ENCODE assay signal across 1 cellular context in the genomic region with DNA sequence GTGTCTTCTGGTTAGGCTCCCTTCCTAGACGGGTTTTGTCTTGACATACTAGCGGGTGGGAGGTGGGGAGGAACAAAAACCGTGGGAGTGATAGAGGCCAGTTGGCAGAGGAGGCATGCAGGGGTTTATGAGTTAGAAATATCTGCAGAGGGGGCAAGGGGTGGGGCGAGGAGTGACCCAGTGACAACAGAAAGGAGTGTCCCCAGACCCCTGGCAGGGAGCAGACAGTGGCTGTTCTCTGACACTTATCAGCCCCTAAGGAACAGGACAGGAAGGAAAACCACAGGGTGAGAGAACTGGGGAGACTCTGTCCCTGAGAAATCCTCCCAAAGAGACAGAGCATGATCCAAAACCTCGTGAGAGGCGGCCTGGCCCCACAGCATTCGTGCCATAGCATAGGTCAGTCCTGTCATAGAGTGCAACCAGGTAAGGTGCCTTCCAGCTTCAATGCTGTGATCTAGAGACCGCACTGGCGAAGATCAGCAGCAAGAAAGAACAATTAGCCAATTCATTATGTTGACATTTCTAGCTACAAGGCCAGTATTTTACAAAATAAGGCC.
TF ChIP-seq lines count a peak whose summit lies in the region.

No MANE protein-coding gene starts in this region.

TF ChIP-seq in K562, 482 proteins besides CTCF, POLR2A, EP300 and RAD21 (continued from another document):
- TF ChIP-seq CREM (IDR thresholded peaks at IDR 0.05; ENCODE audit: low read depth), result no peak
- TF ChIP-seq EHMT2 (IDR thresholded peaks at IDR 0.05), result no peak
